10 cellular contexts compared by ENCODE assay signal in genomic region chr19:53328967-53329366, GRCh38. TPM values are rescaled to one million over a fixed set of nuclear protein-coding genes. Genes with fewer than 3 reads are reported as not detected.
DNase-seq lines count a peak whose midpoint lies in the region; ATAC-seq and TF ChIP-seq lines count a peak whose summit lies in the region.
"Had no signal": no experiment of that assay in that cellular context is flagged by ENCODE, and none has a peak within 500 bp of the region (broad histone marks: within the 10 kb centered on the region; RNA-seq: fewer than 3 reads in every experiment).

No MANE protein-coding gene starts in this region.

- H3K27ac Mint-ChIP-seq in activated CD4-positive, alpha-beta T cell treated with anti-CD3 and anti-CD28 coated beads, Interleukin-2, amount 10 ng/mL, durations not matched to agents 24 days and 14 days: no peak overlapping the region
- peak overlapping the region; percentile 59 for H3K27ac Mint-ChIP-seq in activated naive CD8-positive, alpha-beta T cell treated with anti-CD3 and anti-CD28 coated beads for 36 hours
- peak overlapping the region in 1 of 2 donors; percentile 77 for H3K27ac Mint-ChIP-seq in stimulated activated naive CD8-positive, alpha-beta T cell treated with anti-CD3 and anti-CD28 coated beads, Interleukin-15, amount 100 ng/mL, for 72 hours

- H3K4me3 Mint-ChIP-seq in activated CD4-positive, alpha-beta T cell treated with anti-CD3 and anti-CD28 coated beads, Interleukin-2, amount 10 ng/mL, durations not matched to agents 24 days and 14 days: peak overlapping the region; percentile 28
- H3K4me3 Mint-ChIP-seq in activated naive CD8-positive, alpha-beta T cell treated with anti-CD3 and anti-CD28 coated beads for 36 hours: peak overlapping the region; percentile 73
- peak overlapping the region; percentile 77 to 87 for H3K4me3 Mint-ChIP-seq in stimulated activated naive CD8-positive, alpha-beta T cell treated with anti-CD3 and anti-CD28 coated beads, Interleukin-15, amount 100 ng/mL, for 72 hours

- no peak for DNase-seq in activated CD4-positive, alpha-beta T cell treated with anti-CD3 and anti-CD28 coated beads, Interleukin-2, amount 10 ng/mL, durations not matched to agents 24 days and 14 days
- DNase-seq in activated CD4-positive, alpha-beta T cell treated with anti-CD3 and anti-CD28 coated beads for 4 hours: no peak
- peak; percentile 37 for DNase-seq in activated naive CD8-positive, alpha-beta T cell treated with anti-CD3 and anti-CD28 coated beads for 36 hours
- DNase-seq in left ventricle myocardium superior: peak; percentile 76
- DNase-seq in stimulated activated naive CD8-positive, alpha-beta T cell treated with anti-CD3 and anti-CD28 coated beads, Interleukin-15, amount 100 ng/mL, for 72 hours: peak; percentile 16 to 35
- no peak for DNase-seq in foreskin keratinocyte
- no peak for DNase-seq in pons (ENCODE audit: low spot score)
- no peak for DNase-seq in GM13976 (ENCODE audit: low spot score)

- peaks cover 3% of the 10 kb centered on the region for H3K36me3 Mint-ChIP-seq in activated CD4-positive, alpha-beta T cell treated with anti-CD3 and anti-CD28 coated beads, Interleukin-2, amount 10 ng/mL, durations not matched to agents 24 days and 14 days (ENCODE audit: low read depth)
- peaks cover 27% of the 10 kb centered on the region for H3K36me3 Mint-ChIP-seq in activated naive CD8-positive, alpha-beta T cell treated with anti-CD3 and anti-CD28 coated beads for 36 hours

- H3K27me3 ChIP-seq in foreskin keratinocyte: no peaks in the 10 kb centered on the region
- H3K27me3 ChIP-seq: vagina had no signal

- H3K27ac ChIP-seq in foreskin keratinocyte: no peak overlapping the region
- H3K27ac ChIP-seq: skin epidermis, vagina had no signal

- TF ChIP-seq CTCF in foreskin keratinocyte (conservative IDR thresholded peaks at IDR 0.05) (no peak), GM13976 (IDR thresholded peaks at IDR 0.05; ENCODE audit: borderline replicate concordance, control extremely low read depth, extremely low read depth, insufficient read depth, missing control alignments) (no peak)

- in situ Hi-C loops in GM13976 (cut with MboI; ENCODE audit: low sequenced_read_pairs, unreplicated experiment): no loop called here

- peaks cover 3% of the 10 kb centered on the region for H3K4me1 Mint-ChIP-seq in activated CD4-positive, alpha-beta T cell treated with anti-CD3 and anti-CD28 coated beads, Interleukin-2, amount 10 ng/mL, durations not matched to agents 24 days and 14 days
- H3K4me1 Mint-ChIP-seq in activated naive CD8-positive, alpha-beta T cell treated with anti-CD3 and anti-CD28 coated beads for 36 hours: peaks cover 6% of the 10 kb centered on the region
- peaks cover 9% of the 10 kb centered on the region for H3K4me1 Mint-ChIP-seq in stimulated activated naive CD8-positive, alpha-beta T cell treated with anti-CD3 and anti-CD28 coated beads, Interleukin-15, amount 100 ng/mL, for 72 hours

- H3K4me1 ChIP-seq in foreskin keratinocyte: no peaks in the 10 kb centered on the region

- intact Hi-C loops in activated CD4-positive, alpha-beta T cell treated with anti-CD3 and anti-CD28 coated beads, Interleukin-2, amount 10 ng/mL, durations not matched to agents 24 days and 14 days (cut with micrococcal nuclease): no loop called here
- intact Hi-C loops in left ventricle myocardium superior (cut with micrococcal nuclease): no loop called here

- no peaks in the 10 kb centered on the region for H3K27me3 Mint-ChIP-seq in activated CD4-positive, alpha-beta T cell treated with anti-CD3 and anti-CD28 coated beads, Interleukin-2, amount 10 ng/mL, durations not matched to agents 24 days and 14 days
- H3K27me3 Mint-ChIP-seq in activated naive CD8-positive, alpha-beta T cell treated with anti-CD3 and anti-CD28 coated beads for 36 hours: peaks cover 24% of the 10 kb centered on the region
- H3K27me3 Mint-ChIP-seq in stimulated activated naive CD8-positive, alpha-beta T cell treated with anti-CD3 and anti-CD28 coated beads, Interleukin-15, amount 100 ng/mL, for 72 hours: peaks cover 19% of the 10 kb centered on the region

- H3K9me3 Mint-ChIP-seq in activated CD4-positive, alpha-beta T cell treated with anti-CD3 and anti-CD28 coated beads, Interleukin-2, amount 10 ng/mL, durations not matched to agents 24 days and 14 days: peaks cover 32% of the 10 kb centered on the region
- H3K9me3 Mint-ChIP-seq in activated naive CD8-positive, alpha-beta T cell treated with anti-CD3 and anti-CD28 coated beads for 36 hours: peaks cover 38% of the 10 kb centered on the region
- peaks cover 46 to 49% of the 10 kb centered on the region in 2 donors for H3K9me3 Mint-ChIP-seq in stimulated activated naive CD8-positive, alpha-beta T cell treated with anti-CD3 and anti-CD28 coated beads, Interleukin-15, amount 100 ng/mL, for 72 hours

- ATAC-seq in left ventricle myocardium superior (peak; percentile 61), foreskin keratinocyte (no peak)
- no peak for ATAC-seq in stimulated activated naive CD8-positive, alpha-beta T cell treated with anti-CD3 and anti-CD28 coated beads, Interleukin-15, amount 100 ng/mL, for 72 hours

RNA-seq across cellular contexts. Expression of gene ZNF845, which starts 4.6 kb away (rescaled TPM):
- 6.1 and 6.4 TPM in 2 replicates for total RNA-seq in activated CD4-positive, alpha-beta T cell treated with anti-CD3 and anti-CD28 coated beads, Interleukin-2, amount 10 ng/mL, durations not matched to agents 24 days and 14 days
- 1 to 10 TPM; 6.7 to 7.3 TPM for total RNA-seq in activated naive CD8-positive, alpha-beta T cell treated with anti-CD3 and anti-CD28 coated beads for 36 hours
- total RNA-seq in left ventricle myocardium superior: 3.5 TPM
- 6.7 and 7.7 TPM in 2 replicates for total RNA-seq in foreskin keratinocyte
- 1.3 and 1.4 TPM in 2 replicates for polyA plus RNA-seq in foreskin keratinocyte

RNA-seq across cellular contexts. Expression of gene ZNF525, which starts 36.5 kb away (rescaled TPM):
- total RNA-seq in activated CD4-positive, alpha-beta T cell treated with anti-CD3 and anti-CD28 coated beads, Interleukin-2, amount 10 ng/mL, durations not matched to agents 24 days and 14 days: 18.3 and 19.4 TPM in 2 replicates
- total RNA-seq in activated naive CD8-positive, alpha-beta T cell treated with anti-CD3 and anti-CD28 coated beads for 36 hours: 10 to 100 TPM; 22.4 to 25.7 TPM
- 2.5 TPM for total RNA-seq in left ventricle myocardium superior
- total RNA-seq in foreskin keratinocyte: 9.0 and 10.2 TPM in 2 replicates
- 3.0 and 3.5 TPM in 2 replicates for polyA plus RNA-seq in foreskin keratinocyte

Comparison
In these comparisons a context has a peak if more than half of its experiments do, and no peak if none do; other contexts are left out.
1. DNase-seq: peak in activated naive CD8-positive, alpha-beta T cell treated with anti-CD3 and anti-CD28 coated beads for 36 hours (single experiment), left ventricle myocardium superior (single experiment) and stimulated activated naive CD8-positive, alpha-beta T cell treated with anti-CD3 and anti-CD28 coated beads, Interleukin-15, amount 100 ng/mL, for 72 hours (2 of 2); none in activated CD4-positive, alpha-beta T cell treated with anti-CD3 and anti-CD28 coated beads, Interleukin-2, amount 10 ng/mL, durations not matched to agents 24 days and 14 days (single experiment), activated CD4-positive, alpha-beta T cell treated with anti-CD3 and anti-CD28 coated beads for 4 hours (0 of 2), foreskin keratinocyte (0 of 2), pons (single experiment) and GM13976 (single experiment).
2. H3K4me3 Mint-ChIP-seq: peak in every context shown above with its lines; median percentile 82 in stimulated activated naive CD8-positive, alpha-beta T cell treated with anti-CD3 and anti-CD28 coated beads, Interleukin-15, amount 100 ng/mL, for 72 hours; 73 in activated naive CD8-positive, alpha-beta T cell treated with anti-CD3 and anti-CD28 coated beads for 36 hours; 28 in activated CD4-positive, alpha-beta T cell treated with anti-CD3 and anti-CD28 coated beads, Interleukin-2, amount 10 ng/mL, durations not matched to agents 24 days and 14 days.